ENCODE assay signal across 7 cellular contexts in genomic region chr9:34332370-34332964, GRCh38. TPM values are rescaled to one million over a fixed set of nuclear protein-coding genes. Genes with fewer than 3 reads are reported as not detected.
DNase-seq lines count a peak whose midpoint lies in the region; ATAC-seq, FAIRE-seq and TF ChIP-seq lines count a peak whose summit lies in the region.

No MANE protein-coding gene starts in this region.

- peaks cover 0 to 58% (median 5%) of the 10 kb centered on the region in 3 donors for H3K4me1 ChIP-seq in gastroesophageal sphincter

- no peak for TF ChIP-seq EP300 in gastroesophageal sphincter (IDR thresholded peaks at IDR 0.05)

- H3K9me3 ChIP-seq in gastroesophageal sphincter = no peaks in the 10 kb centered on the region

- no peaks in the 10 kb centered on the region for H3K27me3 ChIP-seq in gastroesophageal sphincter

- peaks cover 0 to 8% of the 10 kb centered on the region in 2 donors for H3K36me3 ChIP-seq in gastroesophageal sphincter

- TF ChIP-seq CTCF in gastroesophageal sphincter (IDR thresholded peaks at IDR 0.05) = peak; percentile 31 to 72 (median 62)

- peak; percentile 43 for FAIRE-seq in TTC549 (lab: Jason Lieb, UNC)

- ATAC-seq in gastroesophageal sphincter (no peak), GM18861 (IDR thresholded peaks at IDR 0.05; ENCODE audit: unreplicated experiment) (no peak)

- peak overlapping the region in 2 of 4 donors; percentile 28 to 36 for H3K27ac ChIP-seq in gastroesophageal sphincter

- no peak for TF ChIP-seq POLR2A in gastroesophageal sphincter (IDR thresholded peaks at IDR 0.05)

- DNase-seq in DMS53 treated with DMSO at 0.1 percent for 48 hours (lab: John Stamatoyannopoulos, UW; ENCODE audit: unreplicated experiment) (peak; percentile 50), HuH-7 (ENCODE audit: low spot score) (peak; percentile 34), smooth muscle cell of the brain vasculature (ENCODE audit: low read depth, low spot score) (peak; percentile 28)
- DNase-seq in activated CD4-positive, CD25-positive, alpha-beta regulatory T cell (lab: John Stamatoyannopoulos, UW) = no peak

- 15 to 17% methylated on average over 4 of the region's 4 CpGs for WGBS in gastroesophageal sphincter (ENCODE audit: low coverage in 1 of 2), 2 donors

- H3K4me3 ChIP-seq in gastroesophageal sphincter = no peak overlapping the region

RNA-seq across cellular contexts. Expression of gene NUDT2, which starts 3.1 kb away (rescaled TPM):
- total RNA-seq in gastroesophageal sphincter = 10 to 100 TPM; 14.4 to 40.9 (median 26.0) TPM

RNA-seq across cellular contexts. Expression of gene KIF24, which starts 3.4 kb away (rescaled TPM):
- total RNA-seq in gastroesophageal sphincter = 1 to 10 TPM in 2 of 4 donors, under 1 TPM in 2; 0.54 to 2.2 (median 1.2) TPM

RNA-seq across cellular contexts. Expression of gene MYORG, which starts 44.2 kb away (rescaled TPM):
- 10 to 100 TPM in 3 of 4 donors, 1 to 10 TPM in 1; 4.3 to 33.7 (median 26.8) TPM for total RNA-seq in gastroesophageal sphincter

Comparison
In these comparisons a context has a peak if more than half of its experiments do, and no peak if none do; other contexts are left out.
1. DNase-seq: peak in DMS53 treated with DMSO at 0.1 percent for 48 hours (single experiment), HuH-7 (single experiment) and smooth muscle cell of the brain vasculature (single experiment); none in activated CD4-positive, CD25-positive, alpha-beta regulatory T cell (0 of 4).